ENCODE assay signal across 8 cellular contexts in the genomic region with DNA sequence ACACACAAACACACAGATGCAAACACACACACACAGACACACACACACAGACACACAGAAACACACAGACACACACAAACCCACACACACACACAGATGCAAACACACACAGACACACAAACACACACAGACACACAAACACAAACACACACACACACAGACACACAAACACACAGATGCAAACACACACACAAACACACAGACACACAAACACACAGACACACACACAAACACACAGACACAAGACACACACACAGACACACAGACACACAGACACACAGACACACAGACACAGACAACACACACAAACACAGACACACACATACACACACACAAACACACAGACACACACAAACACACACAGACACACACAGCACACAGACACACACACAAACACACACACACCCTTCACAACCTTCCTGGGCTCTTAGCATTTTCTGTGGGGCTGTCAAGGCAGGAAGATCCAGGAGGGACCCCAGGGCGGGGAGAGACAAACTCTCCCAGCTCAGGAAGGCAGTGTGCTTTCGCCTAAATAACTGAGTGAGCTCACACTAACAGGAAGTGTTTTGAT. TPM values are rescaled to one million over a fixed set of nuclear protein-coding genes. Genes with fewer than 3 reads are reported as not detected.
A peak's percentile ranks its signal among the peaks of the same experiment; 100 is the strongest.
DNase-seq lines count a peak whose midpoint lies in the region; ATAC-seq and TF ChIP-seq lines count a peak whose summit lies in the region.

No MANE protein-coding gene starts in this region.

- TF ChIP-seq POLR2A in breast epithelium (IDR thresholded peaks at IDR 0.05): no peak

- H3K9me3 Mint-ChIP-seq in MCF 10A (ENCODE audit: unreplicated experiment) (no peaks in the 10 kb centered on the region), type B pancreatic cell (no peaks in the 10 kb centered on the region)
- H3K9me3 Mint-ChIP-seq in activated naive CD8-positive, alpha-beta T cell treated with anti-CD3 and anti-CD28 coated beads for 36 hours: peaks cover 3% of the 10 kb centered on the region

- no TSS peak for BruUV-seq in MCF 10A (replicated peaks; lab: Mats Ljungman, UMichigan)

- POLR2A ChIA-PET in MCF 10A (lab: Yijun Ruan, JAX): interaction anchor here (0.8 kb wide), 2 partner anchors 15 to 88 kb away, joined by 3 read pairs; partner anchors contain the start of gene SIVA1

- CTCF ChIA-PET in MCF 10A (lab: Yijun Ruan, JAX): interaction anchor here (1.1 to 1.5 kb wide), 3 partner anchors 12 to 51 kb away, joined by 3 to 8 read pairs (median 4); no protein-coding TSS in a partner anchor

- H3K36me3 ChIP-seq in breast epithelium: no peaks in the 10 kb centered on the region
- H3K36me3 ChIP-seq in left lung: no peaks in the 10 kb centered on the region

- ATAC-seq in left lung: peak; percentile 14
- no peak for ATAC-seq in HG02870 (IDR thresholded peaks at IDR 0.05; ENCODE audit: unreplicated experiment)

- H3K4me3 ChIP-seq in breast epithelium (no peak overlapping the region), left lung (no peak overlapping the region)

- no peak overlapping the region for H3K4me3 Mint-ChIP-seq in MCF 10A (ENCODE audit: unreplicated experiment)
- no peak overlapping the region for H3K4me3 Mint-ChIP-seq in activated naive CD8-positive, alpha-beta T cell treated with anti-CD3 and anti-CD28 coated beads for 36 hours
- H3K4me3 Mint-ChIP-seq in type B pancreatic cell: no peak overlapping the region

- intact Hi-C loops in breast epithelium (cut with DNase I; ENCODE audit: low total_unique reads): no loop called here
- intact Hi-C loops in MCF 10A (cut with micrococcal nuclease): loop anchor here (1.0 kb wide), 1 partner anchor 25 kb away; no protein-coding TSS in a partner anchor
- intact Hi-C loops in left lung (cut with DNase I): no loop called here

- H3K9me3 ChIP-seq in breast epithelium (no peaks in the 10 kb centered on the region), left lung (no peaks in the 10 kb centered on the region)

- peaks cover 9% of the 10 kb centered on the region for H3K27me3 Mint-ChIP-seq in MCF 10A (ENCODE audit: insufficient read depth, unreplicated experiment)
- H3K27me3 Mint-ChIP-seq in activated naive CD8-positive, alpha-beta T cell treated with anti-CD3 and anti-CD28 coated beads for 36 hours: no peaks in the 10 kb centered on the region
- H3K27me3 Mint-ChIP-seq in type B pancreatic cell: no peaks in the 10 kb centered on the region

- H3K27ac ChIP-seq in breast epithelium (peak overlapping the region; percentile 60 to 87), left lung (no peak overlapping the region)

- H3K4me1 ChIP-seq in breast epithelium (peaks cover 0 to 7% of the 10 kb centered on the region in 2 donors), left lung (peaks cover 0 to 10% of the 10 kb centered on the region in 2 donors)

- H3K4me1 Mint-ChIP-seq in MCF 10A (ENCODE audit: insufficient read depth, unreplicated experiment): no peaks in the 10 kb centered on the region
- peaks cover 17% of the 10 kb centered on the region for H3K4me1 Mint-ChIP-seq in activated naive CD8-positive, alpha-beta T cell treated with anti-CD3 and anti-CD28 coated beads for 36 hours
- H3K4me1 Mint-ChIP-seq in type B pancreatic cell (ENCODE audit: unreplicated experiment): peaks cover 14% of the 10 kb centered on the region

- no peaks in the 10 kb centered on the region for H3K27me3 ChIP-seq in breast epithelium
- peaks cover 0 to 14% of the 10 kb centered on the region in 2 donors for H3K27me3 ChIP-seq in left lung

- TF ChIP-seq CTCF in breast epithelium (IDR thresholded peaks at IDR 0.05): no peak
- no peak for TF ChIP-seq CTCF in MCF 10A (IDR thresholded peaks at IDR 0.05; ENCODE audit: unreplicated experiment)
- no peak for TF ChIP-seq CTCF in left lung (IDR thresholded peaks at IDR 0.05)
- no peak for TF ChIP-seq CTCF in type B pancreatic cell (conservative IDR thresholded peaks at IDR 0.05)

- peaks cover 7% of the 10 kb centered on the region for H3K36me3 Mint-ChIP-seq in MCF 10A (ENCODE audit: insufficient read depth, unreplicated experiment)
- H3K36me3 Mint-ChIP-seq in activated naive CD8-positive, alpha-beta T cell treated with anti-CD3 and anti-CD28 coated beads for 36 hours: no peaks in the 10 kb centered on the region
- no peaks in the 10 kb centered on the region for H3K36me3 Mint-ChIP-seq in type B pancreatic cell

- no peak overlapping the region for H3K27ac Mint-ChIP-seq in MCF 10A (ENCODE audit: low read depth, unreplicated experiment)
- peak overlapping the region; percentile 1 for H3K27ac Mint-ChIP-seq in activated naive CD8-positive, alpha-beta T cell treated with anti-CD3 and anti-CD28 coated beads for 36 hours
- H3K27ac Mint-ChIP-seq in type B pancreatic cell: peak overlapping the region; percentile 76

- DNase-seq in breast epithelium (ENCODE audit: low spot score in 2 of 2) (no peak), MCF 10A (ENCODE audit: unreplicated experiment) (no peak), left lung (no peak), type B pancreatic cell (ENCODE audit: extremely low spot score, unreplicated experiment) (no peak), dermis blood vessel endothelial cell (no peak), inferior parietal cortex (ENCODE audit: extremely low spot score) (no peak)
- no peak for DNase-seq in activated naive CD8-positive, alpha-beta T cell treated with anti-CD3 and anti-CD28 coated beads for 36 hours

RNA-seq across cellular contexts. Expression of gene INF2, which starts 24.2 kb away (rescaled TPM):
- 10 to 100 TPM; 31.0 to 70.9 (median 51.5) TPM for total RNA-seq in breast epithelium
- 91.6 and 102 TPM in 2 replicates for total RNA-seq in MCF 10A (2022)
- total RNA-seq in activated naive CD8-positive, alpha-beta T cell treated with anti-CD3 and anti-CD28 coated beads for 36 hours: 10 to 100 TPM; 67.8 TPM
- total RNA-seq in left lung: 100 to 1,000 TPM; 111 to 120 TPM
- 45.6 and 78.9 TPM in 2 replicates for total RNA-seq in type B pancreatic cell (ENCODE audit: low replicate concordance)
- 53.6 and 126 TPM in 2 replicates for total RNA-seq in dermis blood vessel endothelial cell

RNA-seq across cellular contexts. Expression of gene ADSS1, which starts 58.9 kb away (rescaled TPM):
- total RNA-seq in breast epithelium: 10 to 100 TPM in 1 of 3 donors, 1 to 10 TPM in 2; 6.9 to 13.0 (median 7.3) TPM
- 2.9 and 5.2 TPM in 2 replicates for total RNA-seq in MCF 10A (2022)
- 1 to 10 TPM in 1 of 2 experiments, under 1 TPM in 1; 0.87 to 1.7 TPM for total RNA-seq in activated naive CD8-positive, alpha-beta T cell treated with anti-CD3 and anti-CD28 coated beads for 36 hours
- 1 to 10 TPM; 5.2 to 5.3 TPM for total RNA-seq in left lung
- total RNA-seq in type B pancreatic cell (ENCODE audit: low replicate concordance): 3.2 and 6.9 TPM in 2 replicates
- 0.98 and 2.2 TPM in 2 replicates for total RNA-seq in dermis blood vessel endothelial cell

Comparison
In these comparisons a context has a peak if more than half of its experiments do, and no peak if none do; other contexts are left out.
1. H3K27ac ChIP-seq: peak in breast epithelium (2 of 2); none in left lung (0 of 2).